16 cellular contexts compared by ENCODE assay signal in the genomic region with DNA sequence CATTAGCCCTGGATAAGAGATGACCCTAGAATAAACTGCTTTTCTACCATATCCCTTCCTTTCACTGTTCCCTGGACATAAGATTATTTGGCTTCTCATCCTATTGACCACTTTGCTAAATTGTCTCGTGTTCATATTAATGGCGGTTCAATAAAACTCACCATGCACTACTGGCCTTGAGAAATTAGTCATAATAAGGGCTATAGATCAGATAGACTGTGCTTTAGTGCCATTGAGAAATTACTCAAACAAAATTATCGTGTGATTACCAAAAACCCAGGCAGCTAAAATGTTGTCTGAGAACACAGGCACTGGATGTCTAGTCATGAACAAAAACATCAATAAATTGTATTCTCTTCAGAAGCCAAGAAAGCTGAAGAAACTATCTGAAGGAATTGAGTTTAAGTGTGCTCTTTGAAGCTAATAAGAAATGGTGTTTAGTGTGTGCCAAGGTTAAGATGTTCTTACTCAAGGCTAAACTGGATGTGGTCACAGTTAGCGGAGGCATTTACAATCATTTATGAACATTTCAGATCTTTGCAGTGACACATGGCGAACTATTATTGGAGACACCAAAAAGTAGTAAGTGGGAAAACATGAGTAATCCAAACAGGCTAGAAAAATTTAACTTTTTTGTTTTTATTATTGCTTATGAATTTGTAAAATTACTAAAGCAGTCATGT.
DNase-seq lines count a peak whose midpoint lies in the region; ATAC-seq and TF ChIP-seq lines count a peak whose summit lies in the region.
"Had no signal": no experiment of that assay in that cellular context is flagged by ENCODE, and none has a peak within 500 bp of the region (broad histone marks: within the 10 kb centered on the region; RNA-seq: fewer than 3 reads in every experiment).

No MANE protein-coding gene starts in this region.

- peak; percentile 5 for DNase-seq in epithelial cell of esophagus (ENCODE audit: low read depth)
- no peak for DNase-seq in glutamatergic neuron
- no peak for DNase-seq in smooth muscle cell (lab: John Stamatoyannopoulos, UW; ENCODE audit: unreplicated experiment)
- no peak for DNase-seq in esophagus muscularis mucosa (ENCODE audit: extremely low spot score)
- DNase-seq in epidermal melanocyte (ENCODE audit: insufficient read length, low spot score), result no peak
- DNase-seq: activated CD4-positive, alpha-beta T cell treated with anti-CD3 and anti-CD28 coated beads, Interleukin-2, amount 50 U/mL, for 4 hours; activated naive CD8-positive, alpha-beta T cell treated with anti-CD3 and anti-CD28 coated beads, Interleukin-2, amount 10 ng/mL, durations not matched to agents 7 days and 5 days; C1 segment of cervical spinal cord; left colon; NCI-H2029; occipital lobe had no signal

- no peaks in the 10 kb centered on the region for H3K27me3 Mint-ChIP-seq in glutamatergic neuron (ENCODE audit: unreplicated experiment)
- H3K27me3 Mint-ChIP-seq: activated naive CD8-positive, alpha-beta T cell treated with anti-CD3 and anti-CD28 coated beads, Interleukin-2, amount 10 ng/mL, durations not matched to agents 7 days and 5 days had no signal

- H3K9ac ChIP-seq in smooth muscle cell (ENCODE audit: low read depth), result no peak overlapping the region

- H3K36me3 Mint-ChIP-seq in glutamatergic neuron (ENCODE audit: unreplicated experiment), result no peaks in the 10 kb centered on the region
- H3K36me3 Mint-ChIP-seq: activated naive CD8-positive, alpha-beta T cell treated with anti-CD3 and anti-CD28 coated beads, Interleukin-2, amount 10 ng/mL, durations not matched to agents 7 days and 5 days had no signal

- H3K9me3 ChIP-seq in smooth muscle cell (replicated peaks; ENCODE audit: low read depth), result no peaks in the 10 kb centered on the region
- H3K9me3 ChIP-seq in esophagus muscularis mucosa, result no peaks in the 10 kb centered on the region

- no peak overlapping the region for H3K4me3 Mint-ChIP-seq in glutamatergic neuron (ENCODE audit: unreplicated experiment)
- H3K4me3 Mint-ChIP-seq: activated naive CD8-positive, alpha-beta T cell treated with anti-CD3 and anti-CD28 coated beads, Interleukin-2, amount 10 ng/mL, durations not matched to agents 7 days and 5 days; T-helper 1 cell treated with Interleukin-12 subunit alpha and Interleukin-12 subunit beta and Interleukin-4 antibody, amounts not matched to agents 30 μg/mL and 1 μg/mL, for 36 hours had no signal

- H3K4me2 ChIP-seq in smooth muscle cell, result no peak overlapping the region

- H3K4me3 ChIP-seq in epithelial cell of esophagus (ENCODE audit: low read length) (no peak overlapping the region), smooth muscle cell (no peak overlapping the region), esophagus muscularis mucosa (no peak overlapping the region)
- H3K4me3 ChIP-seq: coronary artery had no signal

- WGBS in smooth muscle cell (ENCODE audit: low lambda C conversion rate), result 87% methylated on average over 5 of the region's 5 CpGs
- WGBS in esophagus muscularis mucosa, result 88% methylated on average over 5 of the region's 5 CpGs

- no peaks in the 10 kb centered on the region for H3F3A ChIP-seq in smooth muscle cell (ENCODE audit: low read depth)

- H3K36me3 ChIP-seq in smooth muscle cell (ENCODE audit: low read depth) (no peaks in the 10 kb centered on the region), esophagus muscularis mucosa (no peaks in the 10 kb centered on the region)

- H3K27ac ChIP-seq in smooth muscle cell (ENCODE audit: low read depth) (no peak overlapping the region), esophagus muscularis mucosa (replicated peaks in 1 of 4) (no peak overlapping the region)
- H3K27ac ChIP-seq: coronary artery had no signal

- H3K79me2 ChIP-seq in smooth muscle cell (ENCODE audit: low read depth), result no peaks in the 10 kb centered on the region

- H3K27ac Mint-ChIP-seq in glutamatergic neuron (ENCODE audit: unreplicated experiment), result no peak overlapping the region
- H3K27ac Mint-ChIP-seq: activated naive CD8-positive, alpha-beta T cell treated with anti-CD3 and anti-CD28 coated beads, Interleukin-2, amount 10 ng/mL, durations not matched to agents 7 days and 5 days; T-helper 1 cell treated with Interleukin-12 subunit alpha and Interleukin-12 subunit beta and Interleukin-4 antibody, amounts not matched to agents 30 μg/mL and 1 μg/mL, for 36 hours had no signal

- no peak for TF ChIP-seq POLR2A in esophagus muscularis mucosa (IDR thresholded peaks at IDR 0.05; ENCODE audit: low read depth)

- no peak overlapping the region for H2AFZ ChIP-seq in smooth muscle cell (ENCODE audit: low read depth)

- peak; percentile 83 for ATAC-seq in GM18858 (IDR thresholded peaks at IDR 0.05; ENCODE audit: unreplicated experiment)
- ATAC-seq in GM21786 (IDR thresholded peaks at IDR 0.05; ENCODE audit: unreplicated experiment), result peak; percentile 77
- ATAC-seq in HG03439 (IDR thresholded peaks at IDR 0.05; ENCODE audit: unreplicated experiment), result peak; percentile 59
- ATAC-seq: left colon had no signal

- H3K27me3 ChIP-seq in smooth muscle cell (ENCODE audit: low read depth), result no peaks in the 10 kb centered on the region
- H3K27me3 ChIP-seq in esophagus muscularis mucosa, result no peaks in the 10 kb centered on the region

- H3K4me1 ChIP-seq in smooth muscle cell (ENCODE audit: low read depth) (no peaks in the 10 kb centered on the region), esophagus muscularis mucosa (no peaks in the 10 kb centered on the region)

- H3K9me3 Mint-ChIP-seq in glutamatergic neuron (ENCODE audit: unreplicated experiment), result no peaks in the 10 kb centered on the region
- H3K9me3 Mint-ChIP-seq: activated naive CD8-positive, alpha-beta T cell treated with anti-CD3 and anti-CD28 coated beads, Interleukin-2, amount 10 ng/mL, durations not matched to agents 7 days and 5 days; T-helper 1 cell treated with Interleukin-12 subunit alpha and Interleukin-12 subunit beta and Interleukin-4 antibody, amounts not matched to agents 30 μg/mL and 1 μg/mL, for 36 hours had no signal

- no peaks in the 10 kb centered on the region for H3K4me1 Mint-ChIP-seq in glutamatergic neuron (ENCODE audit: low read depth, unreplicated experiment)
- H3K4me1 Mint-ChIP-seq: activated naive CD8-positive, alpha-beta T cell treated with anti-CD3 and anti-CD28 coated beads, Interleukin-2, amount 10 ng/mL, durations not matched to agents 7 days and 5 days had no signal

- intact Hi-C loops in esophagus muscularis mucosa (cut with DNase I), result no loop called here

- H4K20me1 ChIP-seq in smooth muscle cell (ENCODE audit: low read depth), result no peaks in the 10 kb centered on the region

- TF ChIP-seq CTCF in epithelial cell of esophagus (IDR thresholded peaks at IDR 0.05; ENCODE audit: insufficient read depth, low read depth, low read length, missing control alignments) (no peak), glutamatergic neuron (IDR thresholded peaks at IDR 0.05; ENCODE audit: partially characterized antibody, unreplicated experiment) (no peak), smooth muscle cell (IDR thresholded peaks at IDR 0.05; ENCODE audit: borderline replicate concordance, insufficient read depth, poor library complexity, severe bottlenecking) (no peak), esophagus muscularis mucosa (IDR thresholded peaks at IDR 0.05) (no peak)

- no peak for TF ChIP-seq EP300 in esophagus muscularis mucosa (IDR thresholded peaks at IDR 0.05)
